ENCODE assay signal across 25 cellular contexts in genomic region chr2:44786818-44787214, GRCh38.
"Had no signal": no experiment of that assay in that cellular context is flagged by ENCODE, and none has a peak within 500 bp of the region (broad histone marks: within the 10 kb centered on the region; RNA-seq: fewer than 3 reads in every experiment).

No MANE protein-coding gene starts in this region.

- ATAC-seq: natural killer cell; pancreas; right cardiac atrium; stimulated activated naive B cell treated with anti-CD40 and anti-IgM and Interleukin-4, amounts not matched to agents 10 μg/mL and 1 μg/mL and 100 μg/mL, for 72 hours; stimulated activated naive CD8-positive, alpha-beta T cell treated with anti-CD3 and anti-CD28 coated beads, Interleukin-15, Interleukin-2, amounts not matched to agents 100 U/mL and 50 U/mL, for 24 hours; upper lobe of right lung had no signal

- H3K4me2 ChIP-seq: smooth muscle cell had no signal

- H3K27ac ChIP-seq: left ventricle myocardium inferior, pancreas, prostate gland, stomach, testis, thyroid gland, upper lobe of right lung had no signal

- H3K27ac Mint-ChIP-seq: mesothelial cell of epicardium; naive B cell; natural killer cell; stimulated activated naive B cell treated with anti-CD40 and anti-IgM and Interleukin-4, amounts not matched to agents 10 μg/mL and 1 μg/mL and 100 μg/mL, for 72 hours had no signal

- H3K9me3 Mint-ChIP-seq: natural killer cell had no signal

- H3K4me3 ChIP-seq: left ventricle myocardium inferior, lung, pancreas, prostate gland, smooth muscle cell, stomach, testis, thyroid gland, upper lobe of right lung had no signal

- H3K27me3 ChIP-seq: pancreas, testis, thyroid gland, upper lobe of right lung had no signal

- H3K36me3 ChIP-seq: left ventricle myocardium inferior, pancreas, prostate gland, stomach, thyroid gland, upper lobe of right lung had no signal

- H3K36me3 Mint-ChIP-seq: mesothelial cell of epicardium, natural killer cell had no signal

- FAIRE-seq: keratinocyte, pancreas, urothelium cell line had no signal

- DNase-seq: hippocampal formation; left ventricle myocardium inferior; mesendoderm; naive B cell; natural killer cell; pancreas; posterior cingulate gyrus; retina; right cardiac atrium; stimulated activated CD4-positive, alpha-beta T cell treated with anti-CD3 and anti-CD28 coated beads, Interleukin-1b, Interleukin-23, amount 100 ng/mL, for 48 hours; stimulated activated CD4-positive, alpha-beta T cell treated with anti-CD3 and anti-CD28 coated beads, Interleukin-2, amount 100 ng/mL, for 48 hours; stimulated activated CD4-positive, alpha-beta T cell treated with anti-CD3 and anti-CD28 coated beads, Interleukin-4, amount 100 ng/mL, for 4 hours; stimulated activated CD8-positive, alpha-beta memory T cell treated with anti-CD3 and anti-CD28 coated beads, Interleukin-4, amount 100 ng/mL, for 48 hours; stimulated activated naive B cell treated with anti-CD40 and anti-IgM and Interleukin-4, amounts not matched to agents 10 μg/mL and 1 μg/mL and 100 μg/mL, for 72 hours; stimulated activated naive CD8-positive, alpha-beta T cell treated with anti-CD3 and anti-CD28 coated beads, Interleukin-15, Interleukin-2, amounts not matched to agents 100 U/mL and 50 U/mL, for 24 hours; stomach; testis; thyroid gland; upper lobe of right lung had no signal

- H3K4me1 Mint-ChIP-seq: mesothelial cell of epicardium, natural killer cell had no signal

- H3K4me3 Mint-ChIP-seq: mesothelial cell of epicardium; naive B cell; natural killer cell; stimulated activated naive B cell treated with anti-CD40 and anti-IgM and Interleukin-4, amounts not matched to agents 10 μg/mL and 1 μg/mL and 100 μg/mL, for 72 hours had no signal

- H3K9me3 ChIP-seq: pancreas, prostate gland, testis, thyroid gland, upper lobe of right lung had no signal

- H3K4me1 ChIP-seq: left ventricle myocardium inferior, pancreas, prostate gland, stomach, testis, thyroid gland, upper lobe of right lung had no signal
